ENCODE assay signal across 21 cellular contexts in the genomic region with DNA sequence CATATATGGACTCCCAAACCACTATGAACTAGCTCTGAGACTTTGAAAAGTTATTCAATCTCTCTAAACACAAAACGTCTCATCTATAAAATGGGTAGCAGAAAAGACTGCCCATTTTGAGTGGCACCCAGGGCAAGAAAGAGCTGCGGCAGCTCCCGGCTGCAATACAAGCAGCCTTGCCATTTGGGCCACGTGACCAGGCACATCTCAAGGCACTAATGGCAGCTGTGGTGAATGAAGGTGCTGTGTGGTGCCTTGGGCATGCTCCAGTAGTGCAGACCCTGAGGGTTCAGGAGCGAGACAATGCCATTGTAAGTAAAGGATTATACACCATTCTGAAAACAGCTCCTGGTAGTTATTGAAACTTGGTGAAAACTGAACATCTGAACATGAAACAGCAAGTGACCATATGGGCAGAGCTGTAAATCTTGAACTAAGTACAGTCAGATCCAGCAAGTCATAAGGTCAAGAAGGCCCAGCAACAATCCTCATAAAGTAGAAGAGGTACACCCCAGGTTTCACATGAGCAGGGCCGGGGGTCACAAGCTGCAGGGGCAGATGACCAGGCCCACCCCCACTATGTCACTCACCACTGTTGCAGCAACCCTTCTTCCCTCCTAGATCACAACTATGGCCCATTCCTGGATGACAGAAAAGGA. TPM values are rescaled to one million over a fixed set of nuclear protein-coding genes. Genes with fewer than 3 reads are reported as not detected.
DNase-seq lines count a peak whose midpoint lies in the region; ATAC-seq, FAIRE-seq and TF ChIP-seq lines count a peak whose summit lies in the region.
"Had no signal": no experiment of that assay in that cellular context is flagged by ENCODE, and none has a peak within 500 bp of the region (broad histone marks: within the 10 kb centered on the region; RNA-seq: fewer than 3 reads in every experiment).

No MANE protein-coding gene starts in this region.

- CTCF ChIA-PET in HCT116 (lab: Charles Lee) = no interaction called here

- H2AFZ ChIP-seq in HCT116 (ENCODE audit: low read depth, low read length, poor library complexity, severe bottlenecking) (no peak overlapping the region), astrocyte (ENCODE audit: low read depth, low read length) (no peak overlapping the region), osteoblast (ENCODE audit: low read length) (no peak overlapping the region)

- H3K9me3 ChIP-seq in HCT116 (ENCODE audit: control insufficient read depth in 1 of 2, insufficient read depth in 1 of 2, low read depth in 1 of 2, low read length in 2 of 2) (no peaks in the 10 kb centered on the region), astrocyte (ENCODE audit: insufficient read depth, low read depth, low read length) (no peaks in the 10 kb centered on the region), osteoblast (ENCODE audit: low read depth, low read length) (no peaks in the 10 kb centered on the region), right lobe of liver (no peaks in the 10 kb centered on the region)
- H3K9me3 ChIP-seq: A549, SJSA1 had no signal

- peaks cover 28% of the 10 kb centered on the region for H3K4me1 Mint-ChIP-seq in astrocyte (ENCODE audit: low read depth, unreplicated experiment)

- H3K9ac ChIP-seq in HCT116 (ENCODE audit: low read length) = no peak overlapping the region
- no peak overlapping the region for H3K9ac ChIP-seq in astrocyte (ENCODE audit: low read length)

- H3K4me1 ChIP-seq in HCT116 (ENCODE audit: control insufficient read depth in 1 of 2, insufficient read depth in 2 of 2, low read length in 2 of 2) = peaks cover 43 to 55% of the 10 kb centered on the region in 2 experiments
- peaks cover 52% of the 10 kb centered on the region for H3K4me1 ChIP-seq in astrocyte (ENCODE audit: insufficient read depth, low read length)
- H3K4me1 ChIP-seq in osteoblast (ENCODE audit: insufficient read depth, low read length) = peaks cover 41% of the 10 kb centered on the region
- H3K4me1 ChIP-seq in right lobe of liver = no peaks in the 10 kb centered on the region

- RAD21 ChIA-PET in HCT116 (lab: Charles Lee; ENCODE audit: low non-redundant PET in 1 of 2, low total read pairs in 2 of 2, uncharacterized antibody in 2 of 2, unreplicated experiment in 2 of 2) = no interaction called here

- H3K27ac ChIP-seq in HCT116 (ENCODE audit: low read depth, low read length) (no peak overlapping the region; the same call in 1 of the 2 replicates), astrocyte (ENCODE audit: low read depth, low read length) (peak overlapping the region; percentile 51), osteoblast (ENCODE audit: low read depth, low read length) (no peak overlapping the region), right lobe of liver (no peak overlapping the region)
- H3K27ac ChIP-seq: A549, SJSA1 had no signal

- TF ChIP-seq RAD21 in HCT116 (IDR thresholded peaks at IDR 0.05; ENCODE audit: low read depth) = no peak

- H3K4me3 Mint-ChIP-seq in astrocyte (ENCODE audit: unreplicated experiment) = no peak overlapping the region
- H3K4me3 Mint-ChIP-seq: B cell; CD14-positive monocyte; T-helper 1 cell treated with Interleukin-12 subunit alpha and Interleukin-12 subunit beta and Interleukin-4 antibody, amounts not matched to agents 30 μg/mL and 1 μg/mL, for 36 hours had no signal

- TF ChIP-seq CTCF in GM12865 (IDR thresholded peaks at IDR 0.05; ENCODE audit: insufficient read depth, low read depth, low read length, missing control alignments) = no peak
- TF ChIP-seq CTCF in HCT116 (IDR thresholded peaks at IDR 0.05 in 2 of 3, conservative IDR thresholded peaks at IDR 0.05 in 1 of 3; ENCODE audit: borderline replicate concordance in 1 of 3, insufficient read depth in 1 of 3, low read depth in 2 of 3, low read length in 2 of 3) = no peak
- no peak for TF ChIP-seq CTCF in astrocyte (IDR thresholded peaks at IDR 0.05; ENCODE audit: insufficient read depth, low read depth, low read length)
- no peak for TF ChIP-seq CTCF in osteoblast (IDR thresholded peaks at IDR 0.05; ENCODE audit: extremely low read depth, low read depth, low read length)
- no peak for TF ChIP-seq CTCF in right lobe of liver (IDR thresholded peaks at IDR 0.05)

- ATAC-seq in HCT116 (no peak), right lobe of liver (no peak)
- ATAC-seq: A549, Panc1 had no signal

- peak; percentile 24 for DNase-seq in GM12865 (ENCODE audit: low read depth)
- no peak for DNase-seq in HCT116 (ENCODE audit: low read depth, low spot score)
- DNase-seq in astrocyte (ENCODE audit: low read depth) = no peak
- peak; percentile 77 for DNase-seq in osteoblast (ENCODE audit: insufficient read length, low spot score, missing footprints)
- DNase-seq in RKO (ENCODE audit: low spot score) = no peak
- no peak for DNase-seq in cerebellar cortex (ENCODE audit: low spot score)
- DNase-seq in right lobe of liver = no peak
- DNase-seq: DMS53, KBM-7, NCI-H1092, NCI-H1436 treated with DMSO at 0.1 percent for 48 hours, NCI-H1930, NCI-H2227 treated with DMSO at 0.1 percent for 48 hours, NCI-H510A had no signal

- H3K79me2 ChIP-seq in HCT116 (ENCODE audit: insufficient read depth, low read length) (no peaks in the 10 kb centered on the region), astrocyte (ENCODE audit: insufficient read depth, low read length) (peaks cover 28% of the 10 kb centered on the region), osteoblast (ENCODE audit: insufficient read depth, low read length) (no peaks in the 10 kb centered on the region)

- no peaks in the 10 kb centered on the region for H3K36me3 Mint-ChIP-seq in astrocyte (ENCODE audit: low read depth, unreplicated experiment)
- H3K36me3 Mint-ChIP-seq: CD14-positive monocyte had no signal

- TF ChIP-seq POLR2A in HCT116 (IDR thresholded peaks at IDR 0.05; ENCODE audit: borderline replicate concordance, extremely low read depth, insufficient read depth, insufficient read length) = no peak
- TF ChIP-seq POLR2A in right lobe of liver (IDR thresholded peaks at IDR 0.05) = no peak

- no peaks in the 10 kb centered on the region for H4K20me1 ChIP-seq in HCT116 (ENCODE audit: insufficient read depth)
- no peaks in the 10 kb centered on the region for H4K20me1 ChIP-seq in astrocyte (ENCODE audit: insufficient read depth, low read length)
- no peaks in the 10 kb centered on the region for H4K20me1 ChIP-seq in osteoblast (ENCODE audit: insufficient read depth, low read length)

- H3K27me3 Mint-ChIP-seq in astrocyte (ENCODE audit: low read depth, unreplicated experiment) = peaks cover 3% of the 10 kb centered on the region

- POLR2A ChIA-PET in HCT116 (lab: Charles Lee) = no interaction called here

- H3K4me2 ChIP-seq in HCT116 (ENCODE audit: low read length) (peak overlapping the region; percentile 49), astrocyte (ENCODE audit: low read length) (peak overlapping the region; percentile 77), osteoblast (ENCODE audit: insufficient read depth, low read length) (no peak overlapping the region)
- H3K4me2 ChIP-seq: A549 had no signal

- 90% methylated on average over 5 of the region's 6 CpGs for WGBS in right lobe of liver (ENCODE audit: insufficient coverage, low coverage, low lambda C conversion rate, missing lambda C conversion rate)

- no peaks in the 10 kb centered on the region for H3K9me3 Mint-ChIP-seq in astrocyte (ENCODE audit: unreplicated experiment)
- H3K9me3 Mint-ChIP-seq: T-helper 1 cell treated with Interleukin-12 subunit alpha and Interleukin-12 subunit beta and Interleukin-4 antibody, amounts not matched to agents 30 μg/mL and 1 μg/mL, for 36 hours had no signal

- intact Hi-C loops in HCT116 (cut with micrococcal nuclease) = no loop called here
- intact Hi-C loops in right lobe of liver (cut with DNase I) = no loop called here

- no peaks in the 10 kb centered on the region for H3K27me3 ChIP-seq in HCT116 (ENCODE audit: insufficient read depth, low read length)
- no peaks in the 10 kb centered on the region for H3K27me3 ChIP-seq in astrocyte (ENCODE audit: insufficient read depth, low read length)
- H3K27me3 ChIP-seq in osteoblast (ENCODE audit: insufficient read depth, low read length) = no peaks in the 10 kb centered on the region
- H3K27me3 ChIP-seq in right lobe of liver = no peaks in the 10 kb centered on the region
- H3K27me3 ChIP-seq: SJSA1 had no signal

- no TSS peak for BruUV-seq in HCT116 (replicated peaks; lab: Mats Ljungman, UMichigan)

- no peak for FAIRE-seq in astrocyte (lab: Jason Lieb, UNC)
- FAIRE-seq: A549, GM12892 had no signal

- no peaks in the 10 kb centered on the region for H3K36me3 ChIP-seq in HCT116 (ENCODE audit: control insufficient read depth in 1 of 2, insufficient read depth in 2 of 2, low read length in 2 of 2)
- no peaks in the 10 kb centered on the region for H3K36me3 ChIP-seq in astrocyte (ENCODE audit: insufficient read depth, low read length)
- H3K36me3 ChIP-seq in osteoblast (ENCODE audit: insufficient read depth, low read length) = no peaks in the 10 kb centered on the region
- no peaks in the 10 kb centered on the region for H3K36me3 ChIP-seq in right lobe of liver
- H3K36me3 ChIP-seq: SJSA1 had no signal

- H3K4me3 ChIP-seq in GM12865 (ENCODE audit: low read depth, low read length) (no peak overlapping the region), HCT116 (replicated peaks in 1 of 2; ENCODE audit: low read depth in 1 of 2, low read length in 2 of 2) (no peak overlapping the region), astrocyte (ENCODE audit: insufficient read depth, low read depth, low read length) (no peak overlapping the region), osteoblast (ENCODE audit: insufficient read depth, low read length) (no peak overlapping the region), right lobe of liver (no peak overlapping the region)
- H3K4me3 ChIP-seq: A549, SJSA1 had no signal

- H3K9me2 ChIP-seq in HCT116 (ENCODE audit: insufficient read depth) = no peaks in the 10 kb centered on the region

- H3K27ac Mint-ChIP-seq in astrocyte (ENCODE audit: unreplicated experiment) = no peak overlapping the region
- H3K27ac Mint-ChIP-seq: B cell; CD14-positive monocyte; T-helper 1 cell treated with Interleukin-12 subunit alpha and Interleukin-12 subunit beta and Interleukin-4 antibody, amounts not matched to agents 30 μg/mL and 1 μg/mL, for 36 hours had no signal

TF ChIP-seq in HCT116, 20 proteins besides CTCF, POLR2A, EP300 and RAD21:
- no peak for TF ChIP-seq SIN3A (IDR thresholded peaks at IDR 0.05; ENCODE audit: low read depth)
- no peak for TF ChIP-seq TCF7L2 (IDR thresholded peaks at IDR 0.05; ENCODE audit: borderline replicate concordance, extremely low read depth, insufficient read depth, insufficient read length)
- TF ChIP-seq CEBPB (IDR thresholded peaks at IDR 0.05; ENCODE audit: low read depth) = no peak

RNA-seq across cellular contexts. Expression of a gene that starts 39.4 kb away (rescaled TPM):
- total RNA-seq in HCT116 (2021; ENCODE audit: unreplicated experiment) (7.1 TPM), astrocyte (8.9 and 9.4 TPM in 2 replicates), osteoblast (1.8 TPM in 2 replicates), right lobe of liver (1 to 10 TPM; 1.4 to 3.9 (median 2.2) TPM)
- polyA plus RNA-seq in HCT116 (2012) = 4.2 and 6.0 TPM in 2 replicates

Comparison
In these comparisons a context has a peak if more than half of its experiments do, and no peak if none do; other contexts are left out.
1. DNase-seq: peak in GM12865 (single experiment) and osteoblast (single experiment); none in HCT116 (single experiment), astrocyte (single experiment), RKO (single experiment), cerebellar cortex (single experiment) and right lobe of liver (0 of 3).